In the genomic region with DNA sequence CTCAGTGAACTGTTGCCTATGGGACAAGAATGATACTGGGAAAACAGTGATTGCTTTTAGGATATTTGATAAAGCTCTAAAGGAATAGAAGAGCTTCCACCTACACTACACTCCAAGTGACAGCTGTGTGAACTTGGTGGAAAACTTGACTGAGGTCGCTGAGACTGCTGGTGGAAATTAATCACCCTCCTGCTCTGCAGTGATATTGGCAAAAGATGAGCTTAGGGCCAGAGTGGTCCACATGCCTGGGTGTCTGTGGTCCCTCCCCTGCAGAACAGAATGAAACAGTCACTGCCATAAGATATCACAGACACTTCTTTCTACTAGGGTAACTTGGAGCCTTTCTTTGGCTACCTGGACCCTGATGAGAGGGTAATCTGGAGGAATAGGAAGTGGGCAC, we compare ENCODE assay signal across 27 cellular contexts.
"Had no signal": no experiment of that assay in that cellular context is flagged by ENCODE, and none has a peak within 500 bp of the region (broad histone marks: within the 10 kb centered on the region; RNA-seq: fewer than 3 reads in every experiment).

No MANE protein-coding gene starts in this region.

- H3K9me3 ChIP-seq: left lung, lower lobe of right lung, ovary, right atrium auricular region, right lobe of liver, stomach, testis, thyroid gland, transverse colon, upper lobe of left lung, vagina had no signal

- H3K27ac Mint-ChIP-seq: naive B cell; progenitor cell of endocrine pancreas; stimulated activated memory B cell treated with anti-CD40 and anti-IgM and Interleukin-4, amounts not matched to agents 10 μg/mL and 1 μg/mL and 100 μg/mL, for 72 hours had no signal

- H3K4me3 ChIP-seq: left lung, lower lobe of right lung, ovary, right atrium auricular region, right lobe of liver, skin epidermis, stomach, testis, thyroid gland, transverse colon, upper lobe of left lung, vagina had no signal

- H3K36me3 Mint-ChIP-seq: immature natural killer cell, natural killer cell had no signal

- DNase-seq: hypothalamus; immature natural killer cell; kidney; left colon; left lung; lower lobe of right lung; mammary epithelial cell; mesenchymal stem cell; naive B cell; natural killer cell; ovary; right lobe of liver; stimulated activated CD4-positive, alpha-beta T cell treated with anti-CD3 and anti-CD28 coated beads, Interleukin-12 subunit alpha, Interleukin-12 subunit beta, amount 100 ng/mL, for 4 hours; stimulated activated CD4-positive, alpha-beta T cell treated with anti-CD3 and anti-CD28 coated beads, Interleukin-15, amount 100 ng/mL, for 24 hours; stimulated activated CD4-positive, alpha-beta T cell treated with anti-CD3 and anti-CD28 coated beads, Interleukin-2, amount 100 ng/mL, for 24 hours; stimulated activated CD4-positive, alpha-beta T cell treated with anti-CD3 and anti-CD28 coated beads, Interleukin-4, amount 100 ng/mL, for 1 hour; stimulated activated naive CD8-positive, alpha-beta T cell treated with anti-CD3 and anti-CD28 coated beads, Interleukin-15, Interleukin-2, amounts not matched to agents 100 U/mL and 50 U/mL, for 24 hours; stomach; testis; thyroid gland; transverse colon; upper lobe of left lung had no signal

- H3K4me1 Mint-ChIP-seq: stimulated activated memory B cell treated with anti-CD40 and anti-IgM and Interleukin-4, amounts not matched to agents 10 μg/mL and 1 μg/mL and 100 μg/mL, for 72 hours had no signal

- H3K4me1 ChIP-seq: right atrium auricular region, testis, thyroid gland had no signal

- ATAC-seq: left colon; left lung; lower lobe of right lung; natural killer cell; right lobe of liver; stimulated activated memory B cell treated with anti-CD40 and anti-IgM and Interleukin-4, amounts not matched to agents 10 μg/mL and 1 μg/mL and 100 μg/mL, for 72 hours; stimulated activated naive CD8-positive, alpha-beta T cell treated with anti-CD3 and anti-CD28 coated beads, Interleukin-15, Interleukin-2, amounts not matched to agents 100 U/mL and 50 U/mL, for 24 hours had no signal

- H3K27ac ChIP-seq: left lung, lower lobe of right lung, ovary, right atrium auricular region, right lobe of liver, skin epidermis, stomach, testis, thyroid gland, transverse colon, upper lobe of left lung, vagina had no signal

- H3K4me3 Mint-ChIP-seq: naive B cell; natural killer cell; stimulated activated memory B cell treated with anti-CD40 and anti-IgM and Interleukin-4, amounts not matched to agents 10 μg/mL and 1 μg/mL and 100 μg/mL, for 72 hours had no signal

- H3K9me3 Mint-ChIP-seq: immature natural killer cell; naive B cell; natural killer cell; stimulated activated memory B cell treated with anti-CD40 and anti-IgM and Interleukin-4, amounts not matched to agents 10 μg/mL and 1 μg/mL and 100 μg/mL, for 72 hours had no signal

- H3K27me3 Mint-ChIP-seq: naive B cell; progenitor cell of endocrine pancreas; stimulated activated memory B cell treated with anti-CD40 and anti-IgM and Interleukin-4, amounts not matched to agents 10 μg/mL and 1 μg/mL and 100 μg/mL, for 72 hours had no signal

- H3K27me3 ChIP-seq: left lung, ovary, right atrium auricular region, right lobe of liver, stomach, testis, thyroid gland, transverse colon, upper lobe of left lung, vagina had no signal

- H3K36me3 ChIP-seq: left lung, lower lobe of right lung, ovary, right atrium auricular region, right lobe of liver, stomach, thyroid gland, transverse colon, upper lobe of left lung, vagina had no signal
